Comparison of ENCODE assay signal across 13 cellular contexts in the genomic region with DNA sequence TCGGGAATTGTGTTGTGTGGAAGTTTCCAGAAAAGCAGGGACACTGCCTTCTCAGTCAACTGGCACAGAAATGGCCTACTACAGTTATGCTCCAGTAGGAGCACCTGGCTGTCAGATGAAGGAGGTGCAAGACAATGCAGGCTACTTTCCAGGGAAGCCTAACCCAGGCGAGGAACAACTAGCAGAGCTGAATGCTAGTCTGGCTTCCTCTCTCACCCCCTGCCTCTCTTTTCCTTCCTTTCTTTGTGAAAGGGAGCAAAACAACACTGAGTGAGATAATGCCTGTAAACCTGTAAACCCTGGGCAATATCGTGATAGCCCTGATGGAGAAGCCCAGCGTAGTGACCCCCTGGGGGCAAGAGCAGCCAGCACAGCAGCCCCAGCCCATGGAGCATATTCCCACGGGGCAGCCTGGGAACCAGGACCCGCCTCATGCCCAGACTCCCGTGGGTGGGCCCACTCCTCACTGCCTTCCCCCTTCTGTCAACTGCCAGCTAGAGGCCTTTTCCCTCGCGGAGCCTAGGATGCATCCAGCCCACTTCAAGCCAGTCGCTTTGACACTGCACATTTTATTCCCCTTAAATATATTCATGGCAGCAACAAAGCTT.
"Had no signal": no experiment of that assay in that cellular context is flagged by ENCODE, and none has a peak within 500 bp of the region (broad histone marks: within the 10 kb centered on the region; RNA-seq: fewer than 3 reads in every experiment).

No MANE protein-coding gene starts in this region.

- H2AFZ ChIP-seq: hepatocyte had no signal

- H3K9me3 Mint-ChIP-seq: activated T-cell treated with anti-CD3 and anti-CD28 coated beads, Interleukin-2, amount 50 U/mL, for 24 hours; natural killer cell treated with Interleukin-12 subunit alpha and Interleukin-12 subunit beta and Interleukin-15 and Interleukin-18, amount 100 ng/mL, for 72 hours; stimulated activated naive CD8-positive, alpha-beta T cell treated with anti-CD3 and anti-CD28 coated beads, Interleukin-15, Interleukin-2, amounts not matched to agents 100 ng/mL and 50 ng/mL, for 24 hours had no signal

- H3K4me1 ChIP-seq: pancreas had no signal

- DNase-seq: activated CD4-positive, alpha-beta T cell treated with anti-CD3 and anti-CD28 coated beads, Interleukin-2, amount 50 U/mL, for 48 hours; activated CD8-positive, alpha-beta memory T cell treated with anti-CD3 and anti-CD28 coated beads, Interleukin-2, amount 10 ng/mL, durations not matched to agents 7 days and 5 days; activated naive CD4-positive, alpha-beta T cell treated with Interleukin-2 at 50 U/mL for 16 hours; activated T-cell treated with anti-CD3 and anti-CD28 coated beads, Interleukin-2, amount 50 U/mL, for 24 hours; caudate nucleus; effector CD8-positive, alpha-beta T cell; pancreas; stimulated activated CD4-positive, alpha-beta T cell treated with anti-CD3 and anti-CD28 coated beads, Interleukin-2, amount 100 ng/mL, for 48 hours had no signal

- FAIRE-seq: pancreas had no signal

- H3K9me3 ChIP-seq: gastroesophageal sphincter, pancreas had no signal

- H3K4me2 ChIP-seq: hepatocyte had no signal

- H3K27ac ChIP-seq: coronary artery, gastroesophageal sphincter, hepatocyte, pancreas had no signal

- H3K4me3 Mint-ChIP-seq: activated CD8-positive, alpha-beta memory T cell treated with anti-CD3 and anti-CD28 coated beads, Interleukin-2, amount 10 ng/mL, durations not matched to agents 7 days and 5 days; activated T-cell treated with anti-CD3 and anti-CD28 coated beads, Interleukin-2, amount 50 U/mL, for 24 hours; natural killer cell treated with Interleukin-12 subunit alpha and Interleukin-12 subunit beta and Interleukin-15 and Interleukin-18, amount 100 ng/mL, for 72 hours; stimulated activated naive CD8-positive, alpha-beta T cell treated with anti-CD3 and anti-CD28 coated beads, Interleukin-15, Interleukin-2, amounts not matched to agents 100 ng/mL and 50 ng/mL, for 24 hours had no signal

- H3K36me3 ChIP-seq: gastroesophageal sphincter, pancreas had no signal

- H3K36me3 Mint-ChIP-seq: activated CD8-positive, alpha-beta memory T cell treated with anti-CD3 and anti-CD28 coated beads, Interleukin-2, amount 10 ng/mL, durations not matched to agents 7 days and 5 days; natural killer cell treated with Interleukin-12 subunit alpha and Interleukin-12 subunit beta and Interleukin-15 and Interleukin-18, amount 100 ng/mL, for 72 hours had no signal

- H3K79me2 ChIP-seq: hepatocyte had no signal

- H3K4me3 ChIP-seq: coronary artery, gastroesophageal sphincter, hepatocyte, pancreas had no signal

- H3K27me3 Mint-ChIP-seq: activated T-cell treated with anti-CD3 and anti-CD28 coated beads, Interleukin-2, amount 50 U/mL, for 24 hours had no signal

- H3K27me3 ChIP-seq: gastroesophageal sphincter, pancreas had no signal

- H3K27ac Mint-ChIP-seq: activated CD8-positive, alpha-beta memory T cell treated with anti-CD3 and anti-CD28 coated beads, Interleukin-2, amount 10 ng/mL, durations not matched to agents 7 days and 5 days; activated T-cell treated with anti-CD3 and anti-CD28 coated beads, Interleukin-2, amount 50 U/mL, for 24 hours; natural killer cell treated with Interleukin-12 subunit alpha and Interleukin-12 subunit beta and Interleukin-15 and Interleukin-18, amount 100 ng/mL, for 72 hours; stimulated activated naive CD8-positive, alpha-beta T cell treated with anti-CD3 and anti-CD28 coated beads, Interleukin-15, Interleukin-2, amounts not matched to agents 100 ng/mL and 50 ng/mL, for 24 hours had no signal

- ATAC-seq: activated CD8-positive, alpha-beta memory T cell treated with anti-CD3 and anti-CD28 coated beads, Interleukin-2, amount 10 ng/mL, durations not matched to agents 7 days and 5 days; gastroesophageal sphincter; pancreas had no signal
